ENCODE assay signal across 15 cellular contexts in the genomic region with DNA sequence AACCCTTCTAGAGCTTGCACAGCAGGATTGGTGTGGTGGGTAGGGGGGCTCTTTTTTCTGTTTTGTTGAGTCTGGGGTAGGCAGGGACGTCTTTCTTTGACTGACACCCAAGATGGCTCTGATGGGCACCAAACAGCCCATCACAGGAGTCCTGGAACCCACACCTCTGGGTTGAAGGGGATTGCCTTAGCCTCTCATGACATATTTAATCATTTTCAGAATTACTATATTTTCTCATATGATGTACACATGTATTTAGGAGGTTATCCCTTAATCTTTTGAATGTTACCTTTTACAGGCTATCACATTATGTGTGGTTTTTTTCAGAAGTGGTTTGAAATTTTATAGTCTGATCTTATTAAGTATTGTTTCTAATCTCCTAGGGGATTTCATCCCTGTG.
"Had no signal": no experiment of that assay in that cellular context is flagged by ENCODE, and none has a peak within 500 bp of the region (broad histone marks: within the 10 kb centered on the region; RNA-seq: fewer than 3 reads in every experiment).

No MANE protein-coding gene starts in this region.

- H3K27me3 Mint-ChIP-seq: activated naive CD4-positive, alpha-beta T cell treated with anti-CD3 and anti-CD28 coated beads, Interleukin-2, amount 50 U/mL, for 24 hours had no signal

- H3K4me3 Mint-ChIP-seq: activated naive CD4-positive, alpha-beta T cell treated with anti-CD3 and anti-CD28 coated beads, Interleukin-2, amount 50 U/mL, for 24 hours had no signal

- ATAC-seq: K562 had no signal

- H3K9me3 Mint-ChIP-seq: activated naive CD4-positive, alpha-beta T cell treated with anti-CD3 and anti-CD28 coated beads, Interleukin-2, amount 50 U/mL, for 24 hours had no signal

- DNase-seq: activated CD4-positive, alpha-beta T cell treated with anti-CD3 and anti-CD28 coated beads, Interleukin-2, amount 50 U/mL, for 1 hour; activated CD4-positive, CD25-positive, alpha-beta regulatory T cell; activated effector memory CD4-positive, alpha-beta T cell treated with Interleukin-2 at 50 U/mL for 16 hours; activated T-cell treated with anti-CD3 and anti-CD28 coated beads for 4 hours; brain microvascular endothelial cell; Kasumi-1; NCI-H1105 treated with DMSO at 0.1 percent for 48 hours; NCI-H1436 treated with DMSO at 0.1 percent for 48 hours; NCI-H187; NCI-H2081; NCI-H510A treated with DMSO at 0.1 percent for 48 hours; NCI-H69; SIG-M5 had no signal
